Comparison of ENCODE assay signal across 29 cellular contexts in the genomic region with DNA sequence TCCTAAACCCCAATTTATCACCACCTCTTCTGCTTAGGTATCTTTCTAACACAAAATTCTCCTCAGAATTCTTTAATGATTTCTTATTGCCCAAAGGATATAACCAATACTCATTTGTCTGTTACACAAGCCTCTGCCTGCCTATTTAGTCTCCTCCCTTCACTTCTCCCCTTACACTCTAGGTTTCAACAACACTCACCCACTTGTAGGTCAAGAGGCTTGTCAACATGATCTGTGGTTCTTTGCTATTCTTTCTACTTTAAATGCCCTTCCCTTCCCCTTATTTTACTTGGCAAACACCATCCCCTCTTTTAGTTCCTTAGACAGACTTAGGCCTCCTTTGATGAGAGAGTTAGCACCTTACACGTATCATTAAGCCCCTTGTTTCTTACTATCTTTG.
DNase-seq lines count a peak whose midpoint lies in the region; ATAC-seq and TF ChIP-seq lines count a peak whose summit lies in the region.
"Had no signal": no experiment of that assay in that cellular context is flagged by ENCODE, and none has a peak within 500 bp of the region (broad histone marks: within the 10 kb centered on the region; RNA-seq: fewer than 3 reads in every experiment).

No MANE protein-coding gene starts in this region.

- intact Hi-C loops in left lung (cut with DNase I): no loop called here

- H3K27me3 Mint-ChIP-seq in natural killer cell treated with Interleukin-12 subunit alpha and Interleukin-12 subunit beta and Interleukin-15 and Interleukin-18, amount 100 ng/mL, for 72 hours: peaks cover 0 to 22% of the 10 kb centered on the region in 2 donors
- H3K27me3 Mint-ChIP-seq: activated T-cell treated with anti-CD3 and anti-CD28 coated beads, Interleukin-2, amount 50 U/mL, for 24 hours; stimulated activated memory B cell treated with anti-CD40 and anti-IgM and Interleukin-4, amounts not matched to agents 10 μg/mL and 1 μg/mL and 100 μg/mL, for 72 hours had no signal

- H3K27me3 ChIP-seq in left lung: no peaks in the 10 kb centered on the region
- H3K27me3 ChIP-seq: neural progenitor cell, pancreas, SJSA1, suprapubic skin had no signal

- H3K36me3 ChIP-seq in left lung: no peaks in the 10 kb centered on the region
- H3K36me3 ChIP-seq: neural progenitor cell, pancreas, SJSA1, suprapubic skin had no signal

- H3K4me3 ChIP-seq in left lung: no peak overlapping the region
- H3K4me3 ChIP-seq: neural progenitor cell, pancreas, SJSA1, suprapubic skin had no signal

- no peaks in the 10 kb centered on the region for H3K36me3 Mint-ChIP-seq in natural killer cell treated with Interleukin-12 subunit alpha and Interleukin-12 subunit beta and Interleukin-15 and Interleukin-18, amount 100 ng/mL, for 72 hours
- H3K36me3 Mint-ChIP-seq: immature natural killer cell; neural progenitor cell; stimulated activated memory B cell treated with anti-CD40 and anti-IgM and Interleukin-4, amounts not matched to agents 10 μg/mL and 1 μg/mL and 100 μg/mL, for 72 hours had no signal

- peak; percentile 28 for DNase-seq in NCI-H1105 treated with DMSO at 0.1 percent for 48 hours (lab: John Stamatoyannopoulos, UW)
- DNase-seq in NCI-H1105 (lab: John Stamatoyannopoulos, UW): no peak
- peak; percentile 11 for DNase-seq in NCI-H1436 (lab: John Stamatoyannopoulos, UW)
- DNase-seq in NCI-H2196 (lab: John Stamatoyannopoulos, UW; ENCODE audit: unreplicated experiment): peak; percentile 17
- no peak for DNase-seq in left lung
- no peak for DNase-seq in GM10266 (ENCODE audit: extremely low spot score)
- DNase-seq in natural killer cell treated with Interleukin-12 subunit alpha and Interleukin-12 subunit beta and Interleukin-15 and Interleukin-18, amount 100 ng/mL, for 72 hours (ENCODE audit: low spot score): no peak
- no peak for DNase-seq in NCI-H524 treated with DMSO at 0.1 percent for 48 hours (lab: John Stamatoyannopoulos, UW)
- DNase-seq: activated CD4-positive, alpha-beta T cell treated with anti-CD3 and anti-CD28 coated beads, Interleukin-2, amount 50 U/mL, for 1 hour; activated gamma-delta T cell treated with Interleukin-2 at 50 U/mL for 16 hours; activated T-cell treated with anti-CD3 and anti-CD28 coated beads, Interleukin-2, amount 50 U/mL, for 24 hours; central memory CD4-positive, alpha-beta T cell; COR-L47; effector memory CD8-positive, alpha-beta T cell; erythroblast; hypothalamus; immature natural killer cell; IMR-90; left colon; mesendoderm; NCI-H1048; NCI-H774; pancreas; RPMI8226 had no signal

- peak; percentile 97 for ATAC-seq in left lung
- ATAC-seq in natural killer cell treated with Interleukin-12 subunit alpha and Interleukin-12 subunit beta and Interleukin-15 and Interleukin-18, amount 100 ng/mL, for 72 hours: no peak
- ATAC-seq: effector memory CD8-positive, alpha-beta T cell; left colon; pancreas; stimulated activated memory B cell treated with anti-CD40 and anti-IgM and Interleukin-4, amounts not matched to agents 10 μg/mL and 1 μg/mL and 100 μg/mL, for 72 hours had no signal

- no peaks in the 10 kb centered on the region for H3K9me3 ChIP-seq in left lung
- H3K9me3 ChIP-seq: pancreas, SJSA1, suprapubic skin had no signal

- H3K27ac ChIP-seq in left lung: no peak overlapping the region
- H3K27ac ChIP-seq: C4-2B, neural progenitor cell, pancreas, SJSA1, suprapubic skin had no signal

- H3K9me3 Mint-ChIP-seq in natural killer cell treated with Interleukin-12 subunit alpha and Interleukin-12 subunit beta and Interleukin-15 and Interleukin-18, amount 100 ng/mL, for 72 hours: no peaks in the 10 kb centered on the region
- H3K9me3 Mint-ChIP-seq: activated T-cell treated with anti-CD3 and anti-CD28 coated beads, Interleukin-2, amount 50 U/mL, for 24 hours; effector memory CD8-positive, alpha-beta T cell; immature natural killer cell; neural progenitor cell; stimulated activated memory B cell treated with anti-CD40 and anti-IgM and Interleukin-4, amounts not matched to agents 10 μg/mL and 1 μg/mL and 100 μg/mL, for 72 hours had no signal

- H3K4me1 ChIP-seq in left lung: no peaks in the 10 kb centered on the region
- H3K4me1 ChIP-seq: neural progenitor cell, pancreas, SJSA1, suprapubic skin had no signal

- no peak for TF ChIP-seq CTCF in left lung (IDR thresholded peaks at IDR 0.05)
- TF ChIP-seq CTCF in GM10266 (IDR thresholded peaks at IDR 0.05; ENCODE audit: control insufficient read depth, insufficient read depth, low read depth, missing control alignments): no peak

- no peak overlapping the region for H3K27ac Mint-ChIP-seq in natural killer cell treated with Interleukin-12 subunit alpha and Interleukin-12 subunit beta and Interleukin-15 and Interleukin-18, amount 100 ng/mL, for 72 hours
- H3K27ac Mint-ChIP-seq: activated T-cell treated with anti-CD3 and anti-CD28 coated beads, Interleukin-2, amount 50 U/mL, for 24 hours; effector memory CD8-positive, alpha-beta T cell; immature natural killer cell; neural progenitor cell; stimulated activated memory B cell treated with anti-CD40 and anti-IgM and Interleukin-4, amounts not matched to agents 10 μg/mL and 1 μg/mL and 100 μg/mL, for 72 hours had no signal

- no peaks in the 10 kb centered on the region for H3K4me1 Mint-ChIP-seq in natural killer cell treated with Interleukin-12 subunit alpha and Interleukin-12 subunit beta and Interleukin-15 and Interleukin-18, amount 100 ng/mL, for 72 hours (ENCODE audit: low read depth in 2 of 2)
- H3K4me1 Mint-ChIP-seq: immature natural killer cell; neural progenitor cell; stimulated activated memory B cell treated with anti-CD40 and anti-IgM and Interleukin-4, amounts not matched to agents 10 μg/mL and 1 μg/mL and 100 μg/mL, for 72 hours had no signal

- no peak overlapping the region for H3K4me3 Mint-ChIP-seq in natural killer cell treated with Interleukin-12 subunit alpha and Interleukin-12 subunit beta and Interleukin-15 and Interleukin-18, amount 100 ng/mL, for 72 hours
- H3K4me3 Mint-ChIP-seq: activated T-cell treated with anti-CD3 and anti-CD28 coated beads, Interleukin-2, amount 50 U/mL, for 24 hours; effector memory CD8-positive, alpha-beta T cell; immature natural killer cell; neural progenitor cell; stimulated activated memory B cell treated with anti-CD40 and anti-IgM and Interleukin-4, amounts not matched to agents 10 μg/mL and 1 μg/mL and 100 μg/mL, for 72 hours had no signal

Comparison
In these comparisons a context has a peak if more than half of its experiments do, and no peak if none do; other contexts are left out.
1. DNase-seq: peak in NCI-H1105 treated with DMSO at 0.1 percent for 48 hours (single experiment), NCI-H1436 (single experiment) and NCI-H2196 (single experiment); none in NCI-H1105 (single experiment), left lung (0 of 2), GM10266 (single experiment), natural killer cell treated with Interleukin-12 subunit alpha and Interleukin-12 subunit beta and Interleukin-15 and Interleukin-18, amount 100 ng/mL, for 72 hours (single experiment) and NCI-H524 treated with DMSO at 0.1 percent for 48 hours (single experiment).